In genomic region chr2:161265874-161266273, GRCh38 we compare ENCODE assay signal across 16 cellular contexts. TPM values are rescaled to one million over a fixed set of nuclear protein-coding genes. Genes with fewer than 3 reads are reported as not detected.
DNase-seq lines count a peak whose midpoint lies in the region; ATAC-seq, FAIRE-seq and TF ChIP-seq lines count a peak whose summit lies in the region.
"Had no signal": no experiment of that assay in that cellular context is flagged by ENCODE, and none has a peak within 500 bp of the region (broad histone marks: within the 10 kb centered on the region; RNA-seq: fewer than 3 reads in every experiment).

No MANE protein-coding gene starts in this region.

- DNase-seq in DMS153 treated with DMSO at 0.1 percent for 48 hours (lab: John Stamatoyannopoulos, UW; ENCODE audit: unreplicated experiment) (peak; percentile 69), H9 (no peak), NCI-H345 (lab: John Stamatoyannopoulos, UW) (peak; percentile 76), H1 (ENCODE audit: low read depth in 1 of 2, low spot score in 2 of 2) (no peak), NCI-H82 (lab: John Stamatoyannopoulos, UW) (no peak)
- DNase-seq in stimulated activated CD8-positive, alpha-beta memory T cell treated with anti-CD3 and anti-CD28 coated beads, Interleukin-4, amount 100 ng/mL, for 48 hours = no peak
- no peak for DNase-seq in activated naive CD4-positive, alpha-beta T cell treated with anti-CD3 and anti-CD28 coated beads, Interleukin-2, amount 50 U/mL, for 72 hours (ENCODE audit: low spot score in 2 of 2)
- DNase-seq: C1 segment of cervical spinal cord, MG63, NCI-H1092, NCI-H1930, NCI-H446, NCI-H774, T-helper 1 cell, T1000 had no signal

- H3K56ac ChIP-seq in H9 (ENCODE audit: insufficient read length, low read depth, low read length) = no peak overlapping the region
- H3K56ac ChIP-seq in H1 (replicated peaks; ENCODE audit: insufficient read length, low read depth, low read length) = no peak overlapping the region

- H3K14ac ChIP-seq in H9 (ENCODE audit: insufficient read depth, low read length) = no peak overlapping the region; the same call in 1 of the 2 replicates
- H3K14ac ChIP-seq in H1 (ENCODE audit: insufficient read length) = no peak overlapping the region

- TF ChIP-seq CTCF in H9 (conservative IDR thresholded peaks at IDR 0.05) = no peak
- TF ChIP-seq CTCF in H1 (IDR thresholded peaks at IDR 0.05; ENCODE audit: control extremely low read depth in 1 of 3, insufficient read depth in 1 of 3, low read depth in 1 of 3, low read length in 3 of 3) = no peak

- H3K27me3 Mint-ChIP-seq in H9 (ENCODE audit: low read depth) = no peaks in the 10 kb centered on the region

- no peaks in the 10 kb centered on the region for H3K36me3 Mint-ChIP-seq in H9 (ENCODE audit: insufficient read depth in 1 of 3, low read depth in 3 of 3)
- no peaks in the 10 kb centered on the region for H3K36me3 Mint-ChIP-seq in activated naive CD4-positive, alpha-beta T cell treated with anti-CD3 and anti-CD28 coated beads, Interleukin-2, amount 50 U/mL, for 72 hours

- H3T11ph ChIP-seq in H9 (ENCODE audit: low read length) = no peak overlapping the region

- no peak overlapping the region for H3K23ac ChIP-seq in H9 (ENCODE audit: insufficient read length, low read depth, low read length)
- no peak overlapping the region for H3K23ac ChIP-seq in H1 (ENCODE audit: insufficient read length)

- H4K20me1 ChIP-seq in H9 (ENCODE audit: control insufficient read depth, insufficient read depth, insufficient read length) = no peaks in the 10 kb centered on the region
- H4K20me1 ChIP-seq in H1 (replicated peaks in 1 of 2; ENCODE audit: control insufficient read depth in 1 of 2, insufficient read depth in 2 of 2, low read length in 2 of 2) = no peaks in the 10 kb centered on the region

- H3K9me3 Mint-ChIP-seq in H9 = no peaks in the 10 kb centered on the region
- H3K9me3 Mint-ChIP-seq in activated naive CD4-positive, alpha-beta T cell treated with anti-CD3 and anti-CD28 coated beads, Interleukin-2, amount 50 U/mL, for 72 hours = no peaks in the 10 kb centered on the region

- H4K5ac ChIP-seq in H9 (ENCODE audit: insufficient read length, low read depth, low read length) (no peak overlapping the region), H1 (ENCODE audit: insufficient read length, low read depth, low read length) (no peak overlapping the region)

- H3K18ac ChIP-seq in H9 (ENCODE audit: insufficient read length, low read depth, low read length) = no peak overlapping the region
- no peak overlapping the region for H3K18ac ChIP-seq in H1 (ENCODE audit: extremely low read depth, low read length)

- H2BK20ac ChIP-seq in H9 (ENCODE audit: low read depth, low read length, poor library complexity, severe bottlenecking) (no peak overlapping the region), H1 (ENCODE audit: low read length) (no peak overlapping the region)

- TF ChIP-seq POLR2A in H1 (IDR thresholded peaks at IDR 0.05; ENCODE audit: control extremely low read depth in 1 of 2, low read depth in 2 of 2, low read length in 2 of 2) = no peak

- CTCF ChIA-PET in H1 (lab: Charles Lee; ENCODE audit: partially characterized antibody) = interaction anchor here (1.0 to 2.2 kb wide), 4 partner anchors 10 to 42 kb away, joined by 3 to 9 read pairs (median 4); no protein-coding TSS in a partner anchor

- H2BK120ac ChIP-seq in H9 (ENCODE audit: low read depth, low read length, poor library complexity, severe bottlenecking) (no peak overlapping the region), H1 (replicated peaks; ENCODE audit: low read depth, low read length) (no peak overlapping the region)

- POLR2A ChIA-PET in H1 (lab: Charles Lee; ENCODE audit: partially characterized antibody) = no interaction called here

- H3K9me3 ChIP-seq in H9 (ENCODE audit: control insufficient read depth, low read depth, low read length) = no peaks in the 10 kb centered on the region
- no peaks in the 10 kb centered on the region for H3K9me3 ChIP-seq in H1 (ENCODE audit: insufficient read depth in 2 of 2, low read depth in 1 of 2, low read length in 1 of 2)
- H3K9me3 ChIP-seq: MG63 had no signal

- TF ChIP-seq RAD21 in H1 (IDR thresholded peaks at IDR 0.05 in 1 of 2, conservative IDR thresholded peaks at IDR 0.05 in 1 of 2; ENCODE audit: low read depth in 2 of 2, low read length in 2 of 2) = no peak

- H3K4ac ChIP-seq in H9 (ENCODE audit: low read depth, low read length) = no peak overlapping the region
- no peak overlapping the region for H3K4ac ChIP-seq in H1 (replicated peaks; ENCODE audit: insufficient read length, low read depth, low read length)

- H4K91ac ChIP-seq in H9 (ENCODE audit: insufficient read length, low read depth, low read length) (no peak overlapping the region), H1 (replicated peaks; ENCODE audit: insufficient read length, low read length) (no peak overlapping the region)

- H3K4me1 Mint-ChIP-seq in H9 = peaks cover 0 to 4% of the 10 kb centered on the region in 2 experiments; a peak in 2 of 4 replicates

- WGBS in H9 (ENCODE audit: extremely low coverage, insufficient read length, low lambda C conversion rate) = no CpG with 5 or more reads among the region's 11 CpGs
- 98% methylated on average over 11 of the region's 11 CpGs; no CpG with 5 or more reads in 1 of the 2 experiments for WGBS in H1 (ENCODE audit: extremely low coverage in 1 of 2, insufficient coverage in 1 of 2, insufficient read length in 1 of 2, insufficient replicate concordance in 2 of 2, low coverage in 1 of 2, low lambda C conversion rate in 2 of 2, missing lambda C conversion rate in 1 of 2), 2 experiments

- no peak overlapping the region; the same call in 1 of the 2 replicates for H2BK15ac ChIP-seq in H9 (ENCODE audit: low read depth, low read length)
- H2BK15ac ChIP-seq in H1 (ENCODE audit: low read length) = no peak overlapping the region

- H3K27ac Mint-ChIP-seq in H9 = no peak overlapping the region
- no peak overlapping the region for H3K27ac Mint-ChIP-seq in activated naive CD4-positive, alpha-beta T cell treated with anti-CD3 and anti-CD28 coated beads, Interleukin-2, amount 50 U/mL, for 72 hours

- H3K9ac ChIP-seq in H9 (ENCODE audit: extremely low read depth, insufficient read length, low read length) = no peak overlapping the region
- no peak overlapping the region for H3K9ac ChIP-seq in H1 (replicated peaks in 1 of 4; ENCODE audit: extremely low read depth in 1 of 4, low read depth in 3 of 4, low read length in 3 of 4)

- H3K79me1 ChIP-seq in H9 (ENCODE audit: insufficient read depth, low read depth, low read length, poor library complexity, severe bottlenecking) (no peaks in the 10 kb centered on the region), H1 (ENCODE audit: low read depth, low read length) (no peaks in the 10 kb centered on the region)

- no peak overlapping the region for H3K4me3 ChIP-seq in H1 (ENCODE audit: extremely low read depth in 1 of 4, insufficient read depth in 2 of 4, low read depth in 3 of 4, low read length in 4 of 4)
- H3K4me3 ChIP-seq: MG63, SK-N-MC had no signal

- H2AK5ac ChIP-seq in H9 (ENCODE audit: insufficient read length, low read length) (no peak overlapping the region), H1 (ENCODE audit: low read depth, low read length) (no peak overlapping the region)

- H3K36me3 ChIP-seq in H1 (ENCODE audit: control insufficient read depth in 2 of 4, insufficient read depth in 4 of 4, low read length in 3 of 4) = no peaks in the 10 kb centered on the region
- H3K36me3 ChIP-seq: MG63 had no signal

- H3K23me2 ChIP-seq in H9 (ENCODE audit: insufficient read length, low read depth, low read length, poor library complexity, severe bottlenecking) (no peaks in the 10 kb centered on the region), H1 (ENCODE audit: low read depth, low read length) (no peaks in the 10 kb centered on the region)

- H2BK12ac ChIP-seq in H9 (ENCODE audit: insufficient read length, low read depth, low read length) (no peak overlapping the region), H1 (ENCODE audit: low read depth, low read length) (no peak overlapping the region)

- H3K4me2 ChIP-seq in H9 (ENCODE audit: insufficient read depth, insufficient read length, low read length) = no peak overlapping the region
- H3K4me2 ChIP-seq in H1 (ENCODE audit: insufficient read depth in 1 of 2, low read depth in 2 of 2, low read length in 2 of 2) = no peak overlapping the region

- H3K79me2 ChIP-seq in H9 (ENCODE audit: insufficient read depth, low read length) = no peaks in the 10 kb centered on the region
- no peaks in the 10 kb centered on the region for H3K79me2 ChIP-seq in H1 (ENCODE audit: control insufficient read depth in 1 of 2, insufficient read depth in 2 of 2, low read length in 2 of 2)

- H3K27ac ChIP-seq in H9 (ENCODE audit: insufficient read length, low read depth, low read length) = no peak overlapping the region
- no peak overlapping the region for H3K27ac ChIP-seq in H1 (ENCODE audit: low read depth, low read length)
- H3K27ac ChIP-seq: SK-N-MC had no signal

- ATAC-seq in activated naive CD4-positive, alpha-beta T cell treated with anti-CD3 and anti-CD28 coated beads, Interleukin-2, amount 50 U/mL, for 72 hours = no peak

- H2BK5ac ChIP-seq in H9 (ENCODE audit: insufficient read length, low read length) (no peak overlapping the region), H1 (ENCODE audit: low read depth, low read length) (no peak overlapping the region)

- no peak for TF ChIP-seq EP300 in H1 (IDR thresholded peaks at IDR 0.05; ENCODE audit: borderline replicate concordance in 1 of 2, low read depth in 2 of 2, low read length in 2 of 2)

- no peak overlapping the region for H2AFZ ChIP-seq in H9 (ENCODE audit: low read length)
- peak overlapping the region; percentile 30; the same call in 1 of the 2 replicates for H2AFZ ChIP-seq in H1 (ENCODE audit: low read length)

- no peak overlapping the region for H3K4me3 Mint-ChIP-seq in H9

- H3K27me3 ChIP-seq in H9 (ENCODE audit: insufficient read depth, low read length) (no peaks in the 10 kb centered on the region), H1 (replicated peaks in 1 of 4; ENCODE audit: control insufficient read depth in 3 of 4, extremely low read depth in 1 of 4, insufficient read depth in 3 of 4, low read length in 3 of 4) (no peaks in the 10 kb centered on the region)
- H3K27me3 ChIP-seq: MG63 had no signal

- no peak for FAIRE-seq in H1 (lab: Jason Lieb, UNC)

- H4K8ac ChIP-seq in H9 (replicated peaks; ENCODE audit: insufficient read length, low read depth, low read length) = peak overlapping the region; percentile 98
- H4K8ac ChIP-seq in H1 (ENCODE audit: extremely low read depth, insufficient read depth, low read length) = no peak overlapping the region; the same call in 1 of the 2 replicates

- H3K4me1 ChIP-seq in H9 (ENCODE audit: insufficient read depth, low read length) (no peaks in the 10 kb centered on the region), H1 (replicated peaks in 1 of 4; ENCODE audit: control insufficient read depth in 3 of 4, insufficient read depth in 4 of 4, low read length in 3 of 4) (no peaks in the 10 kb centered on the region)

RNA-seq across cellular contexts. Expression of gene PSMD14, which starts 42.4 kb away (rescaled TPM):
- 83.7 and 86.4 TPM in 2 replicates for total RNA-seq in H9 (2021)
- 84.1 and 88.7 TPM in 2 replicates for total RNA-seq in H1 (2021; fragmentation: NEBNext Ultra II Directional; extraction: Animal tissue kit (Norgen Biotek cat#: 25700))
- polyA plus RNA-seq in H1 (2011; rRNA removed) = 25.4 and 53.9 TPM in 2 replicates
- 69.0 TPM for polyA plus RNA-seq in H1 (2011; cell fraction: cytosol; rRNA removed)
- polyA plus RNA-seq in H1 (2011; cell fraction: nucleus; rRNA removed) = 11.2 TPM
- 77.6 to 98.5 TPM (median 85.7 TPM) in 4 replicates for polyA plus RNA-seq in H1 (2012, experiment 1 of 2)
- polyA plus RNA-seq in H1 (2012, experiment 2 of 2) = 10.9 TPM
- polyA plus RNA-seq in H1 (2013, experiment 1 of 2) = 50.5 TPM
- polyA plus RNA-seq in H1 (2013, experiment 2 of 2) = 51.2 TPM
- polyA minus RNA-seq in H1 (2011; rRNA and poly(A)+ RNA removed) = 35.7 and 51.4 TPM in 2 replicates
- polyA minus RNA-seq in H1 (2011; cell fraction: cytosol; rRNA and poly(A)+ RNA removed) = 37.3 TPM
- polyA minus RNA-seq in H1 (2011; cell fraction: nucleus; rRNA and poly(A)+ RNA removed) = 62.2 TPM
- total RNA-seq in activated naive CD4-positive, alpha-beta T cell treated with anti-CD3 and anti-CD28 coated beads, Interleukin-2, amount 50 U/mL, for 72 hours = 10 to 100 TPM; 75.6 to 83.7 TPM

Comparison
In these comparisons a context has a peak if more than half of its experiments do, and no peak if none do; other contexts are left out.
1. DNase-seq: peak in DMS153 treated with DMSO at 0.1 percent for 48 hours (single experiment) and NCI-H345 (single experiment); none in H9 (single experiment), H1 (0 of 2), stimulated activated CD8-positive, alpha-beta memory T cell treated with anti-CD3 and anti-CD28 coated beads, Interleukin-4, amount 100 ng/mL, for 48 hours (single experiment), activated naive CD4-positive, alpha-beta T cell treated with anti-CD3 and anti-CD28 coated beads, Interleukin-2, amount 50 U/mL, for 72 hours (0 of 2) and NCI-H82 (single experiment).